In the genomic region with DNA sequence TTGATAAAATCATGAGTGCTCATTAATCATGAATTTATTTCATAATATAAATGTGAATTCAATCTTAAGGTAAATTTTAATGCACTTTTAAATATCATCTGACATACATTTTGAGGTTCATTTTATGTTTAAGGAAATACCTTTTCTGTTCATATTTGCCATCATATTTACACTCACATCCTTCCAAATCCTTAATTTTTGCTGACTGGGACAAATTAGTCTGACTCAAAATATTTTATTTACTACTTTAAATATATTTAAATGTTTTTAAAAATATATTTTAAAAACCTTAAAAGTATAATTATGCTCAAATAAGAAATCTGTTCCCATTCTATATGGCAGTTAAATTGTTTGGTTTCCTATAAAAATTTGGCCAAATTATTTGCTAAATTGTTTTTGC, we compare ENCODE assay signal across 25 cellular contexts.
"Had no signal": no experiment of that assay in that cellular context is flagged by ENCODE, and none has a peak within 500 bp of the region (broad histone marks: within the 10 kb centered on the region; RNA-seq: fewer than 3 reads in every experiment).

No MANE protein-coding gene starts in this region.

- H3K27me3 Mint-ChIP-seq: naive B cell; natural killer cell treated with Interleukin-12 subunit alpha and Interleukin-12 subunit beta and Interleukin-15 and Interleukin-18, amount 100 ng/mL, for 72 hours; progenitor cell of endocrine pancreas; stimulated activated memory B cell treated with anti-CD40 and anti-IgM and Interleukin-4, amounts not matched to agents 10 μg/mL and 1 μg/mL and 100 μg/mL, for 72 hours; stimulated activated naive CD8-positive, alpha-beta T cell treated with anti-CD3 and anti-CD28 coated beads, Interleukin-15, amount 100 ng/mL, for 72 hours had no signal

- H3K27ac ChIP-seq: left ventricle myocardium inferior, ovary, right atrium auricular region, skin epidermis, spleen, tibial nerve, uterus had no signal

- H3K4me1 Mint-ChIP-seq: immature natural killer cell; mesothelial cell of epicardium; naive B cell; stimulated activated memory B cell treated with anti-CD40 and anti-IgM and Interleukin-4, amounts not matched to agents 10 μg/mL and 1 μg/mL and 100 μg/mL, for 72 hours; stimulated activated naive CD8-positive, alpha-beta T cell treated with anti-CD3 and anti-CD28 coated beads, Interleukin-15, amount 100 ng/mL, for 72 hours had no signal

- H3K27ac Mint-ChIP-seq: immature natural killer cell; mesothelial cell of epicardium; naive B cell; natural killer cell treated with Interleukin-12 subunit alpha and Interleukin-12 subunit beta and Interleukin-15 and Interleukin-18, amount 100 ng/mL, for 72 hours; progenitor cell of endocrine pancreas; stimulated activated memory B cell treated with anti-CD40 and anti-IgM and Interleukin-4, amounts not matched to agents 10 μg/mL and 1 μg/mL and 100 μg/mL, for 72 hours; stimulated activated naive CD8-positive, alpha-beta T cell treated with anti-CD3 and anti-CD28 coated beads, Interleukin-15, amount 100 ng/mL, for 72 hours; type B pancreatic cell had no signal

- H3K4me3 Mint-ChIP-seq: immature natural killer cell; mesothelial cell of epicardium; naive B cell; natural killer cell treated with Interleukin-12 subunit alpha and Interleukin-12 subunit beta and Interleukin-15 and Interleukin-18, amount 100 ng/mL, for 72 hours; stimulated activated memory B cell treated with anti-CD40 and anti-IgM and Interleukin-4, amounts not matched to agents 10 μg/mL and 1 μg/mL and 100 μg/mL, for 72 hours; stimulated activated naive CD8-positive, alpha-beta T cell treated with anti-CD3 and anti-CD28 coated beads, Interleukin-15, amount 100 ng/mL, for 72 hours; type B pancreatic cell had no signal

- DNase-seq: hypothalamus; immature natural killer cell; left ventricle myocardium inferior; mesendoderm; naive B cell; ovary; spleen; stimulated activated CD4-positive, alpha-beta T cell treated with anti-CD3 and anti-CD28 coated beads, Interleukin-2, amount 100 ng/mL, for 48 hours; stimulated activated CD4-positive, alpha-beta T cell treated with anti-CD3 and anti-CD28 coated beads, Interleukin-4, amount 100 ng/mL, for 4 hours; stimulated activated CD8-positive, alpha-beta memory T cell treated with anti-CD3 and anti-CD28 coated beads, Interleukin-4, amount 100 ng/mL, for 48 hours; stimulated activated naive CD4-positive, alpha-beta T cell treated with Interleukin-2 at 50 U/mL for 16 hours; stimulated activated naive CD8-positive, alpha-beta T cell treated with anti-CD3 and anti-CD28 coated beads, Interleukin-15, amount 100 ng/mL, for 72 hours; substantia nigra; uterus had no signal

- ATAC-seq: natural killer cell treated with Interleukin-12 subunit alpha and Interleukin-12 subunit beta and Interleukin-15 and Interleukin-18, amount 100 ng/mL, for 72 hours; sciatic nerve; stimulated activated memory B cell treated with anti-CD40 and anti-IgM and Interleukin-4, amounts not matched to agents 10 μg/mL and 1 μg/mL and 100 μg/mL, for 72 hours; stimulated activated naive CD8-positive, alpha-beta T cell treated with anti-CD3 and anti-CD28 coated beads, Interleukin-15, amount 100 ng/mL, for 72 hours had no signal

- H3K9me3 ChIP-seq: ovary, right atrium auricular region, uterus had no signal

- H3K36me3 ChIP-seq: left ventricle myocardium inferior, ovary, right atrium auricular region, spleen, tibial nerve, uterus had no signal

- H3K4me1 ChIP-seq: left ventricle myocardium inferior, right atrium auricular region, spleen, tibial nerve, uterus had no signal

- FAIRE-seq: islet of Langerhans had no signal

- H3K36me3 Mint-ChIP-seq: immature natural killer cell; mesothelial cell of epicardium; naive B cell; stimulated activated memory B cell treated with anti-CD40 and anti-IgM and Interleukin-4, amounts not matched to agents 10 μg/mL and 1 μg/mL and 100 μg/mL, for 72 hours; type B pancreatic cell had no signal

- H3K27me3 ChIP-seq: ovary, right atrium auricular region, spleen, tibial nerve, uterus had no signal

- H3K4me3 ChIP-seq: left ventricle myocardium inferior, lung, ovary, right atrium auricular region, skin epidermis, spleen, tibial nerve, uterus had no signal
